In the genomic region with DNA sequence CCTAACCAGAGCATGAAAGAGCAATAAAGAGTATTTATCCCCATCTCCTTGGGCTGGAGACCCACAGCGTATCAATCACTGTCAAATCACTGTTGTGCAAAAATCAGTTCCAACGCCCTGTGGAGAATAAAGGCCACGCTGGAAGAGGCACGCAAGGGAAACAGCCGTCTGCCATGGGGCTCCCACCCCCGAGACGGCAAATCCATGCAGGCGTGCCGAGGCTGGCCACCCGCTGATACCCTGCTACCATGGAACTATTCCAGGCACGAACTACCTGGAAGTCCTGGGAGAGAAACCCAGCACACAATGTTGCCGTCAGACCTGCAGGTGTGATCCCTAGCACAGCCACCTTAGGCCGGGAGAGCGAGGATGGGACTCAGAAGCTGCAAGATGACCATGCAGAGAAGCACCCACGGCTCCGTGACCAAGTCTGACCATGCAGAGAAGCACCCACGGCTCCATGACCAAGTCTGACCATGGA, we compare ENCODE assay signal across 23 cellular contexts.
"Had no signal": no experiment of that assay in that cellular context is flagged by ENCODE, and none has a peak within 500 bp of the region (broad histone marks: within the 10 kb centered on the region; RNA-seq: fewer than 3 reads in every experiment).

No MANE protein-coding gene starts in this region.

- H3K9me3 ChIP-seq: ascending aorta, stomach, thyroid gland had no signal

- H2AFZ ChIP-seq: neural progenitor cell had no signal

- H3K36me3 ChIP-seq: cardiac muscle cell, neural progenitor cell, thyroid gland had no signal

- H3K4me3 ChIP-seq: ascending aorta, cardiac muscle cell, coronary artery, dorsolateral prefrontal cortex, neural progenitor cell, smooth muscle cell, stomach, thyroid gland had no signal

- H3K27me3 ChIP-seq: ascending aorta, dorsolateral prefrontal cortex, neural progenitor cell, stomach, thyroid gland had no signal

- DNase-seq: activated CD4-positive, alpha-beta T cell treated with anti-CD3 and anti-CD28 coated beads for 36 hours; activated CD4-positive, CD25-positive, alpha-beta regulatory T cell; activated naive CD4-positive, alpha-beta T cell treated with anti-CD3 and anti-CD28 coated beads, Interleukin-2, amount 10 ng/mL, durations not matched to agents 7 days and 5 days; activated naive CD8-positive, alpha-beta T cell treated with anti-CD3 and anti-CD28 coated beads, Interleukin-2, amount 10 ng/mL, durations not matched to agents 7 days and 5 days; activated T-cell treated with anti-CD3 and anti-CD28 coated beads for 4 hours; activated T-cell treated with anti-CD3 and anti-CD28 coated beads, Interleukin-2, amount 50 U/mL, for 72 hours; effector memory CD4-positive, alpha-beta T cell; glutamatergic neuron; midbrain; naive thymus-derived CD4-positive, alpha-beta T cell; stimulated activated CD4-positive, alpha-beta T cell treated with anti-CD3 and anti-CD28 coated beads, Interleukin-15, amount 100 ng/mL, for 24 hours; stimulated activated CD4-positive, alpha-beta T cell treated with anti-CD3 and anti-CD28 coated beads, Interleukin-2, amount 100 ng/mL, for 24 hours; stimulated activated naive B cell treated with anti-CD40 and anti-IgM and Interleukin-4, amounts not matched to agents 10 μg/mL and 1 μg/mL and 100 μg/mL, for 72 hours; stomach; thyroid gland had no signal

- ATAC-seq: activated CD4-positive, alpha-beta T cell treated with anti-CD3 and anti-CD28 coated beads for 36 hours; activated T-cell treated with anti-CD3 and anti-CD28 coated beads, Interleukin-2, amount 50 U/mL, for 72 hours; left colon; naive thymus-derived CD4-positive, alpha-beta T cell; stimulated activated naive B cell treated with anti-CD40 and anti-IgM and Interleukin-4, amounts not matched to agents 10 μg/mL and 1 μg/mL and 100 μg/mL, for 72 hours; T-cell had no signal

- H3K4me2 ChIP-seq: neural progenitor cell, smooth muscle cell had no signal

- H3K27ac ChIP-seq: ascending aorta, cardiac muscle cell, coronary artery, dorsolateral prefrontal cortex, neural progenitor cell, stomach, thyroid gland had no signal

- H3K4me1 ChIP-seq: thyroid gland had no signal

- H3K9ac ChIP-seq: neural progenitor cell had no signal
